2 cellular contexts compared by ENCODE assay signal in genomic region chr19:46714523-46715106, GRCh38.
TF ChIP-seq lines count a peak whose summit lies in the region.

No MANE protein-coding gene starts in this region.

TF ChIP-seq in endothelial cell of umbilical vein, 7 proteins besides CTCF, POLR2A, EP300 and RAD21:
- no peak for TF ChIP-seq MYC (IDR thresholded peaks at IDR 0.05; ENCODE audit: low read depth, low read length)
- no peak for TF ChIP-seq JUN (IDR thresholded peaks at IDR 0.05; ENCODE audit: borderline replicate concordance, insufficient read depth, insufficient read length, low read depth)
- TF ChIP-seq POLR2AphosphoS5 (IDR thresholded peaks at IDR 0.05; ENCODE audit: insufficient read depth, low read depth, low read length), result no peak
- TF ChIP-seq EZH2 (IDR thresholded peaks at IDR 0.05; ENCODE audit: borderline replicate concordance, low read depth, low read length, severe bottlenecking), result no peak
- TF ChIP-seq MAX (IDR thresholded peaks at IDR 0.05; ENCODE audit: insufficient read depth, insufficient read length), result no peak

TF ChIP-seq in HEK293T, 16 proteins besides CTCF, POLR2A, EP300 and RAD21:
- TF ChIP-seq BHLHE40 (IDR thresholded peaks at IDR 0.05; ENCODE audit: borderline replicate concordance) (no peak), CTBP1 (IDR thresholded peaks at IDR 0.05; ENCODE audit: borderline replicate concordance) (no peak), ELF4 (IDR thresholded peaks at IDR 0.05) (no peak), ARNT (IDR thresholded peaks at IDR 0.05) (no peak), PKNOX1 (IDR thresholded peaks at IDR 0.05) (no peak), ZNF384 (IDR thresholded peaks at IDR 0.05) (no peak), FOXK2 (IDR thresholded peaks at IDR 0.05) (no peak), SP1 (IDR thresholded peaks at IDR 0.05) (no peak), FOXA1 (IDR thresholded peaks at IDR 0.05) (no peak), NFRKB (IDR thresholded peaks at IDR 0.05) (no peak), LEF1 (IDR thresholded peaks at IDR 0.05; ENCODE audit: borderline replicate concordance) (no peak), HDGF (IDR thresholded peaks at IDR 0.05; ENCODE audit: borderline replicate concordance) (no peak), FOXM1 (IDR thresholded peaks at IDR 0.05; ENCODE audit: borderline replicate concordance) (no peak), TARDBP (IDR thresholded peaks at IDR 0.05) (no peak), L3MBTL2 (conservative IDR thresholded peaks at IDR 0.05) (no peak), SUZ12 (IDR thresholded peaks at IDR 0.05) (no peak)
